30 cellular contexts compared by ENCODE assay signal in the genomic region with DNA sequence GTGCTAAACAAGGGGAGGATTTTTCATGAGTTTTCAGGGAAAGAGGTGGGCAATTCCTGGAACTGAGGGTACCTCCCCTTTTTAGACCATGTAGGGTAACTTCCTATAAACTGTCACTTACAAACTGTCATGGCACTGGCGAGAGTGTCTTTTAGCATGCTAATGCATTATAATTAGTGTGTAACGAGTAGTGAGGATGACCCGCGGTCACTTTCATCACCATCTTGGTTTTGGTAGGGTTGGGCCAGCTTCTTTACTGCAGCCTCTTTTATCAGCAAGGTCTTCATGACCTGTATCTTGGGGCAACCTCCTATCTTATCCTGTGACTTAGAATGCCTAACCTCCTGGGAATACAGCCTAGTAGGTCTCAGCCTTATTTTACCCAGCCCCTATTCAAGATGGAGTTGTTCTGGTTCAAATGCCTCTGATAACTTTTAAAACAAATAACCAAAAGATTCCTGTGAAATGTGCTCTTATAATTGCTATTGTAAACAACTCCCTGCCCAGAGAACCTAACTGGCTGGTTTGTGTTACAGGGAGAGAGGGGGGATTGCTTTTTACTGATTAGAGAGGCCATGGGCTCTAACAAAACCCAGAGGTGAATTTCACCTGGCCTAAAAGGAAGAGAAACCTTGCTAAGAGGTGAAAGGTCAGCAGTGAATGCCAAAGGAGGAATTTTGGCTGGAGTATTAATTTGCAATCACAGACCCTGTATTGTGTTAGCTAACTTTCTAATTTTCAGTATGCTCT.
DNase-seq lines count a peak whose midpoint lies in the region; ATAC-seq and TF ChIP-seq lines count a peak whose summit lies in the region.
"Had no signal": no experiment of that assay in that cellular context is flagged by ENCODE, and none has a peak within 500 bp of the region (broad histone marks: within the 10 kb centered on the region; RNA-seq: fewer than 3 reads in every experiment).

No MANE protein-coding gene starts in this region.

- no peak overlapping the region for H3K4me3 Mint-ChIP-seq in T-helper 17 cell
- no peak overlapping the region for H3K4me3 Mint-ChIP-seq in mesothelial cell of epicardium
- H3K4me3 Mint-ChIP-seq: activated CD4-positive, alpha-beta T cell treated with anti-CD3 and anti-CD28 coated beads for 36 hours; activated CD8-positive, alpha-beta T cell treated with anti-CD3 and anti-CD28 coated beads for 36 hours; activated naive CD4-positive, alpha-beta T cell treated with anti-CD3 and anti-CD28 coated beads for 36 hours; HFFc6; naive thymus-derived CD8-positive, alpha-beta T cell; stimulated activated memory B cell treated with anti-CD40 and anti-IgM and Interleukin-4, amounts not matched to agents 10 μg/mL and 1 μg/mL and 100 μg/mL, for 72 hours; T-helper 1 cell treated with Interleukin-12 subunit alpha and Interleukin-12 subunit beta and Interleukin-4 antibody, amounts not matched to agents 30 μg/mL and 1 μg/mL, for 36 hours; type B pancreatic cell had no signal

- H3K4me1 ChIP-seq in DOHH2 (ENCODE audit: control insufficient read depth, low read length) (peaks cover 57% of the 10 kb centered on the region), ovary (ENCODE audit: insufficient read depth) (peaks cover 2% of the 10 kb centered on the region), mucosa of descending colon (ENCODE audit: low read depth) (peaks cover 4% of the 10 kb centered on the region)

- peak overlapping the region; percentile 30 for H3K4me3 ChIP-seq in DOHH2 (ENCODE audit: low read length)
- no peak overlapping the region for H3K4me3 ChIP-seq in ovary
- no peak overlapping the region for H3K4me3 ChIP-seq in mucosa of descending colon
- H3K4me3 ChIP-seq: GM23248, SK-N-MC had no signal

- TF ChIP-seq CTCF in DOHH2 (IDR thresholded peaks at IDR 0.05; ENCODE audit: low read depth, low read length, poor library complexity, severe bottlenecking), result no peak
- no peak for TF ChIP-seq CTCF in mesothelial cell of epicardium (IDR thresholded peaks at IDR 0.05; ENCODE audit: unreplicated experiment)
- no peak for TF ChIP-seq CTCF in ovary (IDR thresholded peaks at IDR 0.05)
- TF ChIP-seq CTCF in mucosa of descending colon (IDR thresholded peaks at IDR 0.05), result no peak

- peaks cover 2% of the 10 kb centered on the region for H3K36me3 Mint-ChIP-seq in T-helper 17 cell (ENCODE audit: low read depth)
- peaks cover 3% of the 10 kb centered on the region for H3K36me3 Mint-ChIP-seq in mesothelial cell of epicardium
- H3K36me3 Mint-ChIP-seq: naive thymus-derived CD8-positive, alpha-beta T cell; stimulated activated memory B cell treated with anti-CD40 and anti-IgM and Interleukin-4, amounts not matched to agents 10 μg/mL and 1 μg/mL and 100 μg/mL, for 72 hours had no signal

- H3K4me1 Mint-ChIP-seq in T-helper 17 cell (peaks cover 2% of the 10 kb centered on the region), mesothelial cell of epicardium (peaks cover 41% of the 10 kb centered on the region)
- H3K4me1 Mint-ChIP-seq: activated CD4-positive, alpha-beta T cell treated with anti-CD3 and anti-CD28 coated beads for 36 hours; stimulated activated memory B cell treated with anti-CD40 and anti-IgM and Interleukin-4, amounts not matched to agents 10 μg/mL and 1 μg/mL and 100 μg/mL, for 72 hours had no signal

- ATAC-seq in HG03175 (IDR thresholded peaks at IDR 0.05; ENCODE audit: unreplicated experiment) (peak; percentile 14), T-helper 17 cell (no peak), mucosa of descending colon (no peak), GM19328 (IDR thresholded peaks at IDR 0.05; ENCODE audit: unreplicated experiment) (no peak)
- ATAC-seq: activated CD4-positive, alpha-beta T cell treated with anti-CD3 and anti-CD28 coated beads for 36 hours; activated CD8-positive, alpha-beta T cell treated with anti-CD3 and anti-CD28 coated beads for 36 hours; esophagus mucosa; naive thymus-derived CD8-positive, alpha-beta T cell had no signal

- no peaks in the 10 kb centered on the region for H3F3A ChIP-seq in DOHH2 (ENCODE audit: control insufficient read depth, insufficient read depth)

- H3K27me3 ChIP-seq in DOHH2 (ENCODE audit: control insufficient read depth, low read length), result no peaks in the 10 kb centered on the region
- H3K27me3 ChIP-seq in ovary, result no peaks in the 10 kb centered on the region
- H3K27me3 ChIP-seq: BE2C had no signal

- no peak for TF ChIP-seq POLR2A in ovary (IDR thresholded peaks at IDR 0.05)

- no peak for TF ChIP-seq EP300 in ovary (IDR thresholded peaks at IDR 0.05)

- peaks cover 68% of the 10 kb centered on the region for H3K36me3 ChIP-seq in DOHH2 (ENCODE audit: control insufficient read depth, low read length)
- H3K36me3 ChIP-seq in ovary, result no peaks in the 10 kb centered on the region
- no peaks in the 10 kb centered on the region for H3K36me3 ChIP-seq in mucosa of descending colon (ENCODE audit: low read depth)
- H3K36me3 ChIP-seq: BE2C had no signal

- DNase-seq in T-helper 17 cell, result no peak
- no peak for DNase-seq in mesothelial cell of epicardium (ENCODE audit: low spot score in 2 of 2, unreplicated experiment in 2 of 2)
- no peak for DNase-seq in ovary
- no peak for DNase-seq in SW 1271 (lab: John Stamatoyannopoulos, UW)
- DNase-seq in mucosa of descending colon, result no peak
- DNase-seq: ACHN; activated CD4-positive, alpha-beta T cell treated with anti-CD3 and anti-CD28 coated beads for 36 hours; activated CD8-positive, alpha-beta memory T cell treated with anti-CD3 and anti-CD28 coated beads, Interleukin-2, amount 50 U/mL, for 48 hours; activated CD8-positive, alpha-beta T cell treated with anti-CD3 and anti-CD28 coated beads for 36 hours; activated naive CD4-positive, alpha-beta T cell treated with anti-CD3 and anti-CD28 coated beads for 36 hours; BE2C; central memory CD4-positive, alpha-beta T cell; cortex of kidney; GM23248; head of caudate nucleus; HFFc6; naive thymus-derived CD8-positive, alpha-beta T cell; NCI-H1048; NCI-H1694; occipital lobe; stimulated activated CD4-positive, alpha-beta T cell treated with anti-CD3 and anti-CD28 coated beads, Interleukin-15, amount 100 ng/mL, for 24 hours had no signal

- no peaks in the 10 kb centered on the region for H3K27me3 Mint-ChIP-seq in T-helper 17 cell
- H3K27me3 Mint-ChIP-seq in mesothelial cell of epicardium (ENCODE audit: low read depth), result no peaks in the 10 kb centered on the region
- H3K27me3 Mint-ChIP-seq: activated CD4-positive, alpha-beta T cell treated with anti-CD3 and anti-CD28 coated beads for 36 hours; activated CD8-positive, alpha-beta T cell treated with anti-CD3 and anti-CD28 coated beads for 36 hours had no signal

- H3K4me2 ChIP-seq in DOHH2 (ENCODE audit: low read length), result peak overlapping the region; percentile 51
- H3K4me2 ChIP-seq: KMS-11 had no signal

- no peaks in the 10 kb centered on the region for H3K9me2 ChIP-seq in DOHH2 (replicated peaks; ENCODE audit: control insufficient read depth, low read length)

- H3K27ac Mint-ChIP-seq in T-helper 17 cell, result peak overlapping the region; percentile 2
- H3K27ac Mint-ChIP-seq in mesothelial cell of epicardium, result peak overlapping the region; percentile 26
- H3K27ac Mint-ChIP-seq: activated CD4-positive, alpha-beta T cell treated with anti-CD3 and anti-CD28 coated beads for 36 hours; activated CD8-positive, alpha-beta T cell treated with anti-CD3 and anti-CD28 coated beads for 36 hours; activated naive CD4-positive, alpha-beta T cell treated with anti-CD3 and anti-CD28 coated beads for 36 hours; HFFc6; naive thymus-derived CD8-positive, alpha-beta T cell; stimulated activated memory B cell treated with anti-CD40 and anti-IgM and Interleukin-4, amounts not matched to agents 10 μg/mL and 1 μg/mL and 100 μg/mL, for 72 hours; T-helper 1 cell treated with Interleukin-12 subunit alpha and Interleukin-12 subunit beta and Interleukin-4 antibody, amounts not matched to agents 30 μg/mL and 1 μg/mL, for 36 hours; type B pancreatic cell had no signal

- H4K20me1 ChIP-seq in DOHH2 (ENCODE audit: control insufficient read depth, insufficient read depth, low read depth, low read length), result peaks cover 5% of the 10 kb centered on the region; the same call in 1 of the 2 replicates

- H3K9me3 ChIP-seq in DOHH2 (ENCODE audit: control insufficient read depth, insufficient read depth, low read length) (no peaks in the 10 kb centered on the region), T-helper 17 cell (ENCODE audit: control insufficient read depth, low read length, poor library complexity, severe bottlenecking) (no peaks in the 10 kb centered on the region), ovary (no peaks in the 10 kb centered on the region), mucosa of descending colon (no peaks in the 10 kb centered on the region)

- peaks cover 3% of the 10 kb centered on the region for H3K9me3 Mint-ChIP-seq in mesothelial cell of epicardium
- H3K9me3 Mint-ChIP-seq: activated CD8-positive, alpha-beta T cell treated with anti-CD3 and anti-CD28 coated beads for 36 hours; activated naive CD4-positive, alpha-beta T cell treated with anti-CD3 and anti-CD28 coated beads for 36 hours; HFFc6; stimulated activated memory B cell treated with anti-CD40 and anti-IgM and Interleukin-4, amounts not matched to agents 10 μg/mL and 1 μg/mL and 100 μg/mL, for 72 hours; T-helper 1 cell treated with Interleukin-12 subunit alpha and Interleukin-12 subunit beta and Interleukin-4 antibody, amounts not matched to agents 30 μg/mL and 1 μg/mL, for 36 hours had no signal

- H3K79me2 ChIP-seq in DOHH2 (ENCODE audit: control insufficient read depth, low read length), result peaks cover 93% of the 10 kb centered on the region

- H3K27ac ChIP-seq in DOHH2 (ENCODE audit: low read depth, low read length) (peak overlapping the region; percentile 42), ovary (no peak overlapping the region)
- H3K27ac ChIP-seq: GM23248, KMS-11, SK-N-MC had no signal

- WGBS in ovary, 3 donors, result 94 to 97% (median 96%) methylated on average over 4 of the region's 4 CpGs

- intact Hi-C loops in ovary (cut with DNase I), result no loop called here
- intact Hi-C loops in mucosa of descending colon (cut with DNase I, micrococcal nuclease), result no loop called here
